In genomic region chr20:10492844-10493243, GRCh38 we compare ENCODE assay signal across 1 cellular context.
TF ChIP-seq lines count a peak whose summit lies in the region.

No MANE protein-coding gene starts in this region.

TF ChIP-seq in K562, 482 proteins besides CTCF, POLR2A, EP300 and RAD21 (continued from another document):
- TF ChIP-seq USF1 (CRISPR knock-in tag; IDR thresholded peaks at IDR 0.05), result no peak
- TF ChIP-seq PHB (CRISPR knock-in tag; IDR thresholded peaks at IDR 0.05), result no peak
- TF ChIP-seq ZKSCAN1 (IDR thresholded peaks at IDR 0.05; ENCODE audit: low read depth, low read length), result no peak
- TF ChIP-seq ZNF197 (CRISPR knock-in tag; IDR thresholded peaks at IDR 0.05; ENCODE audit: low read depth), result no peak
- 0 out of 2 replicates have a peak, but pooled peaks have one; percentile 35 for TF ChIP-seq DMBX1 (CRISPR knock-in tag; IDR thresholded peaks at IDR 0.05; ENCODE audit: borderline replicate concordance)
- no peak for TF ChIP-seq ZBTB26 (CRISPR knock-in tag; IDR thresholded peaks at IDR 0.05)
- peak; percentile 54; the same call in 1 of the 2 replicates for TF ChIP-seq CHAMP1 (IDR thresholded peaks at IDR 0.05)
- peak; percentile 54; the same call in 1 of the 2 replicates for TF ChIP-seq BCOR (IDR thresholded peaks at IDR 0.05)
- no peak for TF ChIP-seq KLF6 (CRISPR knock-in tag; IDR thresholded peaks at IDR 0.05; ENCODE audit: borderline replicate concordance)
- no peak for TF ChIP-seq GTF3C2 (IDR thresholded peaks at IDR 0.05; ENCODE audit: borderline replicate concordance, extremely low read depth, insufficient read length)
- TF ChIP-seq SMARCA5 (IDR thresholded peaks at IDR 0.05), result peak; percentile 69; the same call in 1 of the 2 replicates
